Comparison of ENCODE assay signal across 10 cellular contexts in genomic region chr19:40702337-40703012, GRCh38. TPM values are rescaled to one million over a fixed set of nuclear protein-coding genes. Genes with fewer than 3 reads are reported as not detected.
DNase-seq lines count a peak whose midpoint lies in the region; ATAC-seq and TF ChIP-seq lines count a peak whose summit lies in the region.
"Had no signal": no experiment of that assay in that cellular context is flagged by ENCODE, and none has a peak within 500 bp of the region (broad histone marks: within the 10 kb centered on the region; RNA-seq: fewer than 3 reads in every experiment).

No MANE protein-coding gene starts in this region.

- H3K27me3 ChIP-seq in left lung = no peaks in the 10 kb centered on the region
- no peaks in the 10 kb centered on the region for H3K27me3 ChIP-seq in thyroid gland
- H3K27me3 ChIP-seq in effector memory CD4-positive, alpha-beta T cell (replicated peaks; ENCODE audit: control insufficient read depth, insufficient read depth, low read length, poor library complexity, severe bottlenecking) = no peaks in the 10 kb centered on the region

- TF ChIP-seq CTCF in left lung (IDR thresholded peaks at IDR 0.05) (no peak), thyroid gland (IDR thresholded peaks at IDR 0.05) (no peak)

- intact Hi-C loops in left lung (cut with DNase I) (no loop called here), thyroid gland (cut with DNase I) (no loop called here)

- H3K9me3 ChIP-seq in left lung (no peaks in the 10 kb centered on the region), thyroid gland (no peaks in the 10 kb centered on the region)
- H3K9me3 ChIP-seq in effector memory CD4-positive, alpha-beta T cell (ENCODE audit: control insufficient read depth, low read length) = no peaks in the 10 kb centered on the region

- no peak overlapping the region for H3K4me3 ChIP-seq in left lung
- no peak overlapping the region for H3K4me3 ChIP-seq in thyroid gland (replicated peaks in 1 of 3)
- no peak overlapping the region for H3K4me3 ChIP-seq in effector memory CD4-positive, alpha-beta T cell (ENCODE audit: insufficient read depth, low read depth, low read length, poor library complexity, severe bottlenecking)

- DNase-seq in AG20443 (ENCODE audit: low spot score) = peak; percentile 58
- peak; percentile 85 for DNase-seq in NCI-H2227 (lab: John Stamatoyannopoulos, UW; ENCODE audit: unreplicated experiment)
- DNase-seq in caudate nucleus (lab: John Stamatoyannopoulos, UW) = peak in 32 of 61 donors; percentile 10 to 84 (median 42)
- peak in 1 of 2 donors; percentile 73 for DNase-seq in left lung
- no peak for DNase-seq in thyroid gland
- DNase-seq in effector memory CD4-positive, alpha-beta T cell = no peak
- DNase-seq: RPMI8226 had no signal

- no peak for TF ChIP-seq POLR2A in thyroid gland (IDR thresholded peaks at IDR 0.05)

- H3K36me3 ChIP-seq in left lung (peaks cover 0 to 84% of the 10 kb centered on the region in 2 donors), thyroid gland (peaks cover 31 to 35% of the 10 kb centered on the region in 2 donors)
- H3K36me3 ChIP-seq in effector memory CD4-positive, alpha-beta T cell (ENCODE audit: control insufficient read depth, insufficient read depth, low read length) = peaks cover 28% of the 10 kb centered on the region

- H3K27ac ChIP-seq in caudate nucleus (ENCODE audit: low read depth, low read length) (peak overlapping the region; percentile 78), left lung (no peak overlapping the region), thyroid gland (no peak overlapping the region)
- no peak overlapping the region for H3K27ac ChIP-seq in effector memory CD4-positive, alpha-beta T cell (ENCODE audit: insufficient read depth, low read length, poor library complexity, severe bottlenecking)

- no peaks in the 10 kb centered on the region for H3K4me1 ChIP-seq in left lung
- no peaks in the 10 kb centered on the region for H3K4me1 ChIP-seq in thyroid gland
- no peaks in the 10 kb centered on the region for H3K4me1 ChIP-seq in effector memory CD4-positive, alpha-beta T cell (ENCODE audit: control insufficient read depth, insufficient read depth, low read length, poor library complexity, severe bottlenecking)

- 81 to 86% methylated on average over 17 to 18 of the region's 18 CpGs for WGBS in thyroid gland, 2 donors

- peak; percentile 41 for ATAC-seq in left lung
- no peak for ATAC-seq in GM21786 (IDR thresholded peaks at IDR 0.05; ENCODE audit: unreplicated experiment)
- no peak for ATAC-seq in GM19324 (IDR thresholded peaks at IDR 0.05; ENCODE audit: low FRiP score, unreplicated experiment)
- ATAC-seq: activated T-helper 17 cell treated with anti-CD3 and anti-CD28 coated beads, Interleukin-2, amount 50 U/mL, for 72 hours had no signal

RNA-seq across cellular contexts. Expression of gene NUMBL, which starts 12.0 kb away (rescaled TPM):
- total RNA-seq in left lung = 10 to 100 TPM; 30.0 to 30.2 TPM
- total RNA-seq in thyroid gland = 10 to 100 TPM; 14.2 to 22.5 (median 17.0) TPM

RNA-seq across cellular contexts. Expression of gene COQ8B, which starts 14.2 kb away (rescaled TPM):
- total RNA-seq in left lung = 10 to 100 TPM; 39.2 to 48.1 TPM
- 10 to 100 TPM; 39.2 to 73.0 (median 54.7) TPM for total RNA-seq in thyroid gland

RNA-seq across cellular contexts. Expression of gene ITPKC, which starts 14.4 kb away (rescaled TPM):
- total RNA-seq in left lung = 10 to 100 TPM; 23.2 to 25.6 TPM
- total RNA-seq in thyroid gland = 10 to 100 TPM; 18.3 to 49.7 (median 25.1) TPM

RNA-seq across cellular contexts. Expression of gene ACTMAP, which starts 47.8 kb away (rescaled TPM):
- total RNA-seq in left lung (10 to 100 TPM; 15.1 to 17.6 TPM), thyroid gland (1 to 10 TPM; 3.3 to 8.5 (median 4.5) TPM)

RNA-seq across cellular contexts. Expression of gene SNRPA, which starts 48.5 kb away (rescaled TPM):
- total RNA-seq in left lung (10 to 100 TPM; 46.1 to 79.1 TPM), thyroid gland (10 to 100 TPM; 38.2 to 80.5 (median 55.1) TPM)

Comparison
In these comparisons a context has a peak if more than half of its experiments do, and no peak if none do; other contexts are left out.
1. DNase-seq: peak in AG20443 (single experiment), NCI-H2227 (single experiment) and caudate nucleus (32 of 61); none in thyroid gland (0 of 2) and effector memory CD4-positive, alpha-beta T cell (0 of 3).